ENCODE assay signal across 33 cellular contexts in genomic region chr4:6557856-6558255, GRCh38.
"Had no signal": no experiment of that assay in that cellular context is flagged by ENCODE, and none has a peak within 500 bp of the region (broad histone marks: within the 10 kb centered on the region; RNA-seq: fewer than 3 reads in every experiment).

No MANE protein-coding gene starts in this region.

- ATAC-seq: activated CD8-positive, alpha-beta T cell treated with anti-CD3 and anti-CD28 coated beads for 36 hours; activated naive CD4-positive, alpha-beta T cell treated with anti-CD3 and anti-CD28 coated beads, Interleukin-2, amount 50 U/mL, for 72 hours; activated T-cell treated with anti-CD3 and anti-CD28 coated beads, Interleukin-2, amount 50 U/mL, for 4 hours; activated T-cell treated with anti-CD3 and anti-CD28 coated beads, Interleukin-2, amount 50 U/mL, for 72 hours; activated T-helper 17 cell treated with anti-CD3 and anti-CD28 coated beads, Interleukin-2, amount 50 U/mL, for 72 hours; body of pancreas had no signal

- DNase-seq: activated B cell treated with CpG ODN at 0.5 μM for 24 hours; activated CD4-positive, alpha-beta memory T cell treated with anti-CD3 and anti-CD28 coated beads for 36 hours; activated CD4-positive, alpha-beta T cell treated with anti-CD3 and anti-CD28 coated beads for 4 hours; activated CD4-positive, alpha-beta T cell treated with anti-CD3 and anti-CD28 coated beads, Interleukin-2, amount 10 ng/mL, durations not matched to agents 24 days and 14 days; activated CD4-positive, alpha-beta T cell treated with anti-CD3 and anti-CD28 coated beads, Interleukin-2, amount 50 U/mL, for 1 hour; activated CD4-positive, alpha-beta T cell treated with anti-CD3 and anti-CD28 coated beads, Interleukin-2, amount 50 U/mL, for 4 hours; activated CD4-positive, CD25-positive, alpha-beta regulatory T cell treated with anti-CD3 and anti-CD28 coated beads, Interleukin-2, amount 50 U/mL, for 72 hours; activated CD8-positive, alpha-beta memory T cell treated with anti-CD3 and anti-CD28 coated beads, Interleukin-2, amount 50 U/mL, for 4 hours; activated CD8-positive, alpha-beta T cell treated with anti-CD3 and anti-CD28 coated beads for 36 hours; activated effector memory CD4-positive, alpha-beta T cell treated with anti-CD3 and anti-CD28 coated beads, Interleukin-2, amount 50 U/mL, for 16 hours; activated gamma-delta T cell treated with Interleukin-2 at 50 U/mL for 16 hours; activated naive CD4-positive, alpha-beta T cell; activated naive CD4-positive, alpha-beta T cell treated with anti-CD3 and anti-CD28 coated beads for 36 hours; activated naive CD4-positive, alpha-beta T cell treated with anti-CD3 and anti-CD28 coated beads, Interleukin-2, amount 50 U/mL, for 16 hours; activated naive CD8-positive, alpha-beta T cell treated with anti-CD3 and anti-CD28 coated beads for 36 hours; activated T-cell treated with anti-CD3 and anti-CD28 coated beads for 4 hours; activated T-cell treated with anti-CD3 and anti-CD28 coated beads, Interleukin-2, amount 50 U/mL, for 1 hour; activated T-cell treated with anti-CD3 and anti-CD28 coated beads, Interleukin-2, amount 50 U/mL, for 4 hours; activated T-cell treated with anti-CD3 and anti-CD28 coated beads, Interleukin-2, amount 50 U/mL, for 72 hours; adrenal gland; amniotic stem cell; aorta; body of pancreas; brain microvascular endothelial cell; central memory CD4-positive, alpha-beta T cell; T-helper 2 cell; T-helper 9 cell had no signal

- H3K27ac ChIP-seq: adrenal gland, body of pancreas, brain microvascular endothelial cell, breast epithelium, VCaP had no signal

- FAIRE-seq: astrocyte, TTC549 had no signal

- H3K4me3 ChIP-seq: adrenal gland, body of pancreas, breast epithelium had no signal

- H3K36me3 ChIP-seq: adrenal gland, brain microvascular endothelial cell, breast epithelium had no signal

- H3K9me3 ChIP-seq: adrenal gland, body of pancreas, breast epithelium had no signal

- H3K27me3 ChIP-seq: body of pancreas had no signal
